16 cellular contexts compared by ENCODE assay signal in the genomic region with DNA sequence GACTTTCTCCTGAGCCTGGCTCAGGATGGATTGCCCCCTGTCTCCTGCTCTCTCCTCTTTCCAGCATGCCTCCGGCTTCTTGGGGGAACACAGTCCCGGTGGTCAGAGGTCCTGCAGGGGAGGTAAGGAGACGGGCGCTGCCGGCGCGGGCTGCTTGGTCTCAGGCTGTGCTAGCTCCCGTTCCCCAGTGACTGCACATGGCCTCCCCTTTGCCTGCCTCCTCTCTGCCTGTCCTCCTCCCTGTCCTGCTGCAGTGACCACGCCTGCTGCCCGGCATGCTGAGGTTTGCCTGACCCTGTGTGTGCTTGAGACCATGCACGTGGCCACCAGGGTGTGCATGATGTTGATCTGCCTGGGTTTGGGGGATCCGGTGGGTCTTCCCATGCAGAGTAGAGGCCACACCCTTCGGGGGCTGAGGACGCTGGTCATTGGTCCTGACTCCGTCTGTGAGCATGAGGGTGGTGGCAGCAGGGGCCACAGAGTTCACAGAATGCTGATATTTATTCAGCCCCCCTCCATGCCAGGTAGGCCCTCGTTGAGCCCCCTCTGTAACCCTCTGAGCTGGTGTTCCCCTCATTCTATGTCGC.
"Had no signal": no experiment of that assay in that cellular context is flagged by ENCODE, and none has a peak within 500 bp of the region (broad histone marks: within the 10 kb centered on the region; RNA-seq: fewer than 3 reads in every experiment).

No MANE protein-coding gene starts in this region.

- H3K27me3 ChIP-seq: hepatocyte, sigmoid colon, tibial nerve had no signal

- H3K9me3 ChIP-seq: mucosa of descending colon, sigmoid colon, tibial nerve had no signal

- H3K4me1 Mint-ChIP-seq: endodermal cell had no signal

- H3K4me2 ChIP-seq: hepatocyte had no signal

- H3K9me3 Mint-ChIP-seq: endodermal cell; naive thymus-derived CD8-positive, alpha-beta T cell had no signal

- DNase-seq: effector CD4-positive, alpha-beta T cell; endodermal cell; erythroblast; foreskin melanocyte; head of caudate nucleus; left colon; left ventricle myocardium superior; mucosa of descending colon; naive thymus-derived CD8-positive, alpha-beta T cell; sigmoid colon; stimulated activated CD4-positive, alpha-beta T cell treated with anti-CD3 and anti-CD28 coated beads, Interleukin-12 subunit alpha, Interleukin-12 subunit beta, amount 100 ng/mL, for 4 hours; stimulated activated naive CD8-positive, alpha-beta T cell treated with anti-CD3 and anti-CD28 coated beads, Interleukin-15, Interleukin-2, amounts not matched to agents 100 U/mL and 50 U/mL, for 24 hours had no signal

- ATAC-seq: left colon; left ventricle myocardium superior; mucosa of descending colon; naive thymus-derived CD8-positive, alpha-beta T cell; stimulated activated naive CD8-positive, alpha-beta T cell treated with anti-CD3 and anti-CD28 coated beads, Interleukin-15, Interleukin-2, amounts not matched to agents 100 U/mL and 50 U/mL, for 24 hours had no signal

- H3K27ac ChIP-seq: hepatocyte, sigmoid colon, skin epidermis, tibial nerve had no signal

- H2AFZ ChIP-seq: hepatocyte had no signal

- H3K27me3 Mint-ChIP-seq: naive thymus-derived CD8-positive, alpha-beta T cell had no signal

- H3K4me3 Mint-ChIP-seq: endodermal cell; naive thymus-derived CD8-positive, alpha-beta T cell had no signal

- H3K27ac Mint-ChIP-seq: endodermal cell had no signal

- H3K4me3 ChIP-seq: coronary artery, hepatocyte, mucosa of descending colon, sigmoid colon, skin epidermis, tibial nerve had no signal
